In genomic region chr1:50851034-50851433, GRCh38 we compare ENCODE assay signal across 1 cellular context.
TF ChIP-seq lines count a peak whose summit lies in the region.

No MANE protein-coding gene starts in this region.

TF ChIP-seq in GM23338, 12 proteins besides CTCF, POLR2A, EP300 and RAD21 (continued from another document):
- TF ChIP-seq REST (IDR thresholded peaks at IDR 0.05; ENCODE audit: unreplicated experiment): no peak
